Comparison of ENCODE assay signal across 1 cellular context in the genomic region with DNA sequence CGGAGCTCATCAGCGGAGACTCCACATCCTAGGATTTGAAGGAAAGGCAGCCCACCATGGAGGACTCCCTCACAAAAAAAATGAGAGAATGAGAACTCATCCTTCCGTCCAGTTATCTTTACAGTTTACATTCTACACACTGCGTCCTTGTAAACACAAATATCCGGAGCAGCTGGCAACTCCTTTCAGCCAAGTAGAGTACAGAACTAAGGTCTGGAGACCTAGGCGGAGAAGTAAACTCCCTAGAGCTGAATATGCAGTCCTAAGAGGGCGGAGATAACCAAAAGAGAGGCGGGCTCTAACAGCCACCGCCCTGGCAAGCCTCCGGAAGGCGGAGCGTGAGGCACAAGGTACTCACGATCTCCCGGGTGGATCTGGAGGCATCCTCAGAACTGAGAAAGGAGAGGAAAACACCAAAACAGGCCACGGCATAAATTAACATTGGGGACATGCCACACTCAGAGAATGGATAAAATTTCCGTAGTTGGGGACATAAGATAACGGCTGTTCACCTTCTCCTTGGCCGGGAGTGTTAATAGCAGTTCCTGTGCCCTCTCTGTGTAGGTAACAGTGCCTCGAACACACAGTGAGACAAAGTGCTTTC.
TF ChIP-seq lines count a peak whose summit lies in the region.

No MANE protein-coding gene starts in this region.

TF ChIP-seq in IMR-90, 13 proteins besides CTCF, POLR2A, EP300 and RAD21 (continued from another document):
- TF ChIP-seq, protein P1, sequence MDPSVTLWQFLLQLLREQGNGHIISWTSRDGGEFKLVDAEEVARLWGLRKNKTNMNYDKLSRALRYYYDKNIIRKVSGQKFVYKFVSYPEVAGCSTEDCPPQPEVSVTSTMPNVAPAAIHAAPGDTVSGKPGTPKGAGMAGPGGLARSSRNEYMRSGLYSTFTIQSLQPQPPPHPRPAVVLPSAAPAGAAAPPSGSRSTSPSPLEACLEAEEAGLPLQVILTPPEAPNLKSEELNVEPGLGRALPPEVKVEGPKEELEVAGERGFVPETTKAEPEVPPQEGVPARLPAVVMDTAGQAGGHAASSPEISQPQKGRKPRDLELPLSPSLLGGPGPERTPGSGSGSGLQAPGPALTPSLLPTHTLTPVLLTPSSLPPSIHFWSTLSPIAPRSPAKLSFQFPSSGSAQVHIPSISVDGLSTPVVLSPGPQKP (IDR thresholded peaks at IDR 0.05; ENCODE audit: borderline replicate concordance, low read depth, low read length) = no peak
- TF ChIP-seq MAFK (IDR thresholded peaks at IDR 0.05; ENCODE audit: low read depth, low read length) = no peak
- no peak for TF ChIP-seq CHD1 (IDR thresholded peaks at IDR 0.05; ENCODE audit: low read depth, low read length)
- TF ChIP-seq MXI1 (IDR thresholded peaks at IDR 0.05; ENCODE audit: borderline replicate concordance, low read depth, low read length) = no peak
- TF ChIP-seq SMC3 (IDR thresholded peaks at IDR 0.05; ENCODE audit: low read depth, low read length) = no peak
- TF ChIP-seq, protein P2, sequence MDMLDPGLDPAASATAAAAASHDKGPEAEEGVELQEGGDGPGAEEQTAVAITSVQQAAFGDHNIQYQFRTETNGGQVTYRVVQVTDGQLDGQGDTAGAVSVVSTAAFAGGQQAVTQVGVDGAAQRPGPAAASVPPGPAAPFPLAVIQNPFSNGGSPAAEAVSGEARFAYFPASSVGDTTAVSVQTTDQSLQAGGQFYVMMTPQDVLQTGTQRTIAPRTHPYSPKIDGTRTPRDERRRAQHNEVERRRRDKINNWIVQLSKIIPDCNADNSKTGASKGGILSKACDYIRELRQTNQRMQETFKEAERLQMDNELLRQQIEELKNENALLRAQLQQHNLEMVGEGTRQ (IDR thresholded peaks at IDR 0.05; ENCODE audit: low read depth, low read length) = no peak
- TF ChIP-seq MAZ (IDR thresholded peaks at IDR 0.05; ENCODE audit: borderline replicate concordance, low read depth, low read length) = no peak
- TF ChIP-seq FOS (IDR thresholded peaks at IDR 0.05; ENCODE audit: low read depth, low read length) = no peak
- no peak for TF ChIP-seq RFX5 (IDR thresholded peaks at IDR 0.05; ENCODE audit: low read depth, low read length)
- TF ChIP-seq NFE2L2 (IDR thresholded peaks at IDR 0.05; ENCODE audit: low read depth, low read length) = no peak
- no peak for TF ChIP-seq CEBPB (IDR thresholded peaks at IDR 0.05; ENCODE audit: low read depth, low read length)
- no peak for TF ChIP-seq RCOR1 (IDR thresholded peaks at IDR 0.05; ENCODE audit: insufficient replicate concordance, low read length)
